Comparison of ENCODE assay signal across 15 cellular contexts in genomic region chr20:36279362-36279761, GRCh38. TPM values are rescaled to one million over a fixed set of nuclear protein-coding genes. Genes with fewer than 3 reads are reported as not detected.
DNase-seq lines count a peak whose midpoint lies in the region; ATAC-seq, FAIRE-seq and TF ChIP-seq lines count a peak whose summit lies in the region.
"Had no signal": no experiment of that assay in that cellular context is flagged by ENCODE, and none has a peak within 500 bp of the region (broad histone marks: within the 10 kb centered on the region; RNA-seq: fewer than 3 reads in every experiment).

No MANE protein-coding gene starts in this region.

- intact Hi-C loops in posterior vena cava (cut with DNase I) = no loop called here

- 0 out of 2 replicates have a peak overlapping the region, but pooled peaks have one; percentile 21 for H3K4me2 ChIP-seq in BLaER1

- no peaks in the 10 kb centered on the region for H3K9me3 ChIP-seq in BLaER1
- H3K9me3 ChIP-seq: BE2C, Caco-2, HAP-1 had no signal

- H3K27me3 ChIP-seq in BLaER1 = no peaks in the 10 kb centered on the region
- H3K27me3 ChIP-seq: BE2C had no signal

- DNase-seq in GM13976 (ENCODE audit: low spot score) (peak; percentile 1), ecto neural progenitor cell (ENCODE audit: low spot score) (peak; percentile 35), posterior vena cava (ENCODE audit: low spot score) (peak; percentile 73), RCC 7860 (ENCODE audit: low spot score) (no peak), NCI-H1417 (lab: John Stamatoyannopoulos, UW) (no peak)
- DNase-seq: BE2C; CD8-positive, alpha-beta memory T cell; DMS53; GOT3 had no signal

- no peak overlapping the region for H3K27ac ChIP-seq in BLaER1

- TF ChIP-seq CTCF in GM13976 (IDR thresholded peaks at IDR 0.05; ENCODE audit: borderline replicate concordance, control extremely low read depth, extremely low read depth, insufficient read depth, missing control alignments) = no peak

- H3K4me3 ChIP-seq in BLaER1 = no peak overlapping the region
- H3K4me3 ChIP-seq: HAP-1 had no signal

- FAIRE-seq in RCC 7860 (lab: Jason Lieb, UNC) = no peak
- FAIRE-seq: A204.1, GM18507 had no signal

- ATAC-seq in activated CD4-positive, CD25-positive, alpha-beta regulatory T cell treated with anti-CD3 and anti-CD28 coated beads, Interleukin-2, amount 50 U/mL, for 24 hours = no peak

- peaks cover 6% of the 10 kb centered on the region; the same call in 1 of the 2 replicates for H3K4me1 ChIP-seq in BLaER1
- H3K4me1 ChIP-seq: Caco-2, HAP-1 had no signal

- H3K9ac ChIP-seq in BLaER1 = no peak overlapping the region

- no peaks in the 10 kb centered on the region for H3K36me3 ChIP-seq in BLaER1
- H3K36me3 ChIP-seq: BE2C, HAP-1 had no signal

- in situ Hi-C loops in GM13976 (cut with MboI; ENCODE audit: low sequenced_read_pairs, unreplicated experiment) = no loop called here

- H4K20me1 ChIP-seq in BLaER1 = no peaks in the 10 kb centered on the region

RNA-seq across cellular contexts. Expression of gene DLGAP4, which starts 26.8 kb away (rescaled TPM):
- total RNA-seq in posterior vena cava = 100 to 1,000 TPM; 116 to 141 TPM

RNA-seq across cellular contexts. Expression of gene AAR2, which starts 43.1 kb away (rescaled TPM):
- total RNA-seq in posterior vena cava = 10 to 100 TPM; 20.4 to 21.4 TPM

Comparison
In these comparisons a context has a peak if more than half of its experiments do, and no peak if none do; other contexts are left out.
1. DNase-seq: peak in GM13976 (single experiment), ecto neural progenitor cell (single experiment) and posterior vena cava (single experiment); none in RCC 7860 (single experiment) and NCI-H1417 (0 of 3).